8 cellular contexts compared by ENCODE assay signal in genomic region chr12:119876761-119877638, GRCh38. TPM values are rescaled to one million over a fixed set of nuclear protein-coding genes. Genes with fewer than 3 reads are reported as not detected.
DNase-seq lines count a peak whose midpoint lies in the region; ATAC-seq and TF ChIP-seq lines count a peak whose summit lies in the region.

A gene with protein sequence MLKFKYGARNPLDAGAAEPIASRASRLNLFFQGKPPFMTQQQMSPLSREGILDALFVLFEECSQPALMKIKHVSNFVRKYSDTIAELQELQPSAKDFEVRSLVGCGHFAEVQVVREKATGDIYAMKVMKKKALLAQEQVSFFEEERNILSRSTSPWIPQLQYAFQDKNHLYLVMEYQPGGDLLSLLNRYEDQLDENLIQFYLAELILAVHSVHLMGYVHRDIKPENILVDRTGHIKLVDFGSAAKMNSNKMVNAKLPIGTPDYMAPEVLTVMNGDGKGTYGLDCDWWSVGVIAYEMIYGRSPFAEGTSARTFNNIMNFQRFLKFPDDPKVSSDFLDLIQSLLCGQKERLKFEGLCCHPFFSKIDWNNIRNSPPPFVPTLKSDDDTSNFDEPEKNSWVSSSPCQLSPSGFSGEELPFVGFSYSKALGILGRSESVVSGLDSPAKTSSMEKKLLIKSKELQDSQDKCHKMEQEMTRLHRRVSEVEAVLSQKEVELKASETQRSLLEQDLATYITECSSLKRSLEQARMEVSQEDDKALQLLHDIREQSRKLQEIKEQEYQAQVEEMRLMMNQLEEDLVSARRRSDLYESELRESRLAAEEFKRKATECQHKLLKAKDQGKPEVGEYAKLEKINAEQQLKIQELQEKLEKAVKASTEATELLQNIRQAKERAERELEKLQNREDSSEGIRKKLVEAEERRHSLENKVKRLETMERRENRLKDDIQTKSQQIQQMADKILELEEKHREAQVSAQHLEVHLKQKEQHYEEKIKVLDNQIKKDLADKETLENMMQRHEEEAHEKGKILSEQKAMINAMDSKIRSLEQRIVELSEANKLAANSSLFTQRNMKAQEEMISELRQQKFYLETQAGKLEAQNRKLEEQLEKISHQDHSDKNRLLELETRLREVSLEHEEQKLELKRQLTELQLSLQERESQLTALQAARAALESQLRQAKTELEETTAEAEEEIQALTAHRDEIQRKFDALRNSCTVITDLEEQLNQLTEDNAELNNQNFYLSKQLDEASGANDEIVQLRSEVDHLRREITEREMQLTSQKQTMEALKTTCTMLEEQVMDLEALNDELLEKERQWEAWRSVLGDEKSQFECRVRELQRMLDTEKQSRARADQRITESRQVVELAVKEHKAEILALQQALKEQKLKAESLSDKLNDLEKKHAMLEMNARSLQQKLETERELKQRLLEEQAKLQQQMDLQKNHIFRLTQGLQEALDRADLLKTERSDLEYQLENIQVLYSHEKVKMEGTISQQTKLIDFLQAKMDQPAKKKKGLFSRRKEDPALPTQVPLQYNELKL (N-terminal part only) (minus strand): TSS chr12:119877320. CDS start chr12:119876168, 1,152 bp downstream.

- no peaks in the 10 kb centered on the region for H3K9me3 Mint-ChIP-seq in activated naive CD4-positive, alpha-beta T cell treated with anti-CD3 and anti-CD28 coated beads, Interleukin-2, amount 50 U/mL, for 72 hours
- H3K9me3 Mint-ChIP-seq in osteocyte (ENCODE audit: unreplicated experiment): no peaks in the 10 kb centered on the region

- H3K4me3 ChIP-seq in GM12864 (ENCODE audit: low read depth, low read length): peak within 1 kb of the TSS; percentile 70
- peak within 1 kb of the TSS; percentile 31 to 79 (median 62) for H3K4me3 ChIP-seq in thyroid gland (replicated peaks in 1 of 3)

- peaks cover 8% of the 10 kb centered on the region in 2 donors for H3K36me3 Mint-ChIP-seq in activated naive CD4-positive, alpha-beta T cell treated with anti-CD3 and anti-CD28 coated beads, Interleukin-2, amount 50 U/mL, for 72 hours
- H3K36me3 Mint-ChIP-seq in osteocyte (ENCODE audit: unreplicated experiment): no peaks in the 10 kb centered on the region

- DNase-seq in GM12864 (ENCODE audit: low read depth) (peak; percentile 80), NCI-H1105 treated with DMSO at 0.1 percent for 48 hours (lab: John Stamatoyannopoulos, UW) (peak; percentile 96), SKM-1 treated with dmso at 0.1 percent for 144 hours (lab: John Stamatoyannopoulos, UW; ENCODE audit: unreplicated experiment) (peak; percentile 59), head of caudate nucleus (peak; percentile 75 to 96 (median 90)), osteocyte (ENCODE audit: extremely low spot score, unreplicated experiment) (peak; percentile 95), thyroid gland (peak; percentile 83 to 87)
- DNase-seq in activated naive CD4-positive, alpha-beta T cell treated with anti-CD3 and anti-CD28 coated beads, Interleukin-2, amount 50 U/mL, for 72 hours (ENCODE audit: low spot score in 2 of 2): peak; percentile 91 to 92

- no peak for TF ChIP-seq POLR2A in thyroid gland (IDR thresholded peaks at IDR 0.05)

- no peaks in the 10 kb centered on the region for H3K27me3 ChIP-seq in thyroid gland

- 1% methylated on average over 20 to 31 of the region's 56 CpGs for WGBS in thyroid gland, 2 donors

- H3K27ac ChIP-seq in thyroid gland: no peak within 1 kb of the TSS

- no peaks in the 10 kb centered on the region for H3K36me3 ChIP-seq in thyroid gland

- peak within 1 kb of the TSS; percentile 52 to 84 for H3K27ac Mint-ChIP-seq in activated naive CD4-positive, alpha-beta T cell treated with anti-CD3 and anti-CD28 coated beads, Interleukin-2, amount 50 U/mL, for 72 hours
- peak within 1 kb of the TSS; percentile 63 for H3K27ac Mint-ChIP-seq in osteocyte (ENCODE audit: unreplicated experiment)

- H3K4me1 ChIP-seq in thyroid gland: peaks cover 6 to 9% of the 10 kb centered on the region in 2 donors

- no peak for TF ChIP-seq CTCF in GM12864 (IDR thresholded peaks at IDR 0.05; ENCODE audit: low read depth, low read length, missing control alignments)
- TF ChIP-seq CTCF in osteocyte (IDR thresholded peaks at IDR 0.05): no peak
- no peak for TF ChIP-seq CTCF in thyroid gland (IDR thresholded peaks at IDR 0.05)

- intact Hi-C loops in head of caudate nucleus (cut with DNase I): no loop called here
- intact Hi-C loops in thyroid gland (cut with DNase I): no loop called here

- peaks cover 8% of the 10 kb centered on the region for H3K27me3 Mint-ChIP-seq in osteocyte (ENCODE audit: unreplicated experiment)

- peak within 1 kb of the TSS; percentile 89 for H3K4me3 Mint-ChIP-seq in osteocyte (ENCODE audit: unreplicated experiment)

- H3K9me3 ChIP-seq in thyroid gland: no peaks in the 10 kb centered on the region

- peaks cover 16% of the 10 kb centered on the region for H3K4me1 Mint-ChIP-seq in osteocyte (ENCODE audit: unreplicated experiment)

- ATAC-seq in HG02678 (IDR thresholded peaks at IDR 0.05; ENCODE audit: unreplicated experiment): peak; percentile 100
- peak; percentile 100 for ATAC-seq in activated naive CD4-positive, alpha-beta T cell treated with anti-CD3 and anti-CD28 coated beads, Interleukin-2, amount 50 U/mL, for 72 hours

RNA-seq across cellular contexts. Expression of the gene that starts here (rescaled TPM):
- 100 to 1,000 TPM in 1 of 2 donors, 10 to 100 TPM in 1; 83.4 to 147 TPM for total RNA-seq in activated naive CD4-positive, alpha-beta T cell treated with anti-CD3 and anti-CD28 coated beads, Interleukin-2, amount 50 U/mL, for 72 hours
- total RNA-seq in osteocyte (9.7 and 10.2 TPM in 2 replicates), thyroid gland (1 to 10 TPM; 1.8 to 9.1 (median 6.4) TPM)
